ENCODE assay signal across 22 cellular contexts in the genomic region with DNA sequence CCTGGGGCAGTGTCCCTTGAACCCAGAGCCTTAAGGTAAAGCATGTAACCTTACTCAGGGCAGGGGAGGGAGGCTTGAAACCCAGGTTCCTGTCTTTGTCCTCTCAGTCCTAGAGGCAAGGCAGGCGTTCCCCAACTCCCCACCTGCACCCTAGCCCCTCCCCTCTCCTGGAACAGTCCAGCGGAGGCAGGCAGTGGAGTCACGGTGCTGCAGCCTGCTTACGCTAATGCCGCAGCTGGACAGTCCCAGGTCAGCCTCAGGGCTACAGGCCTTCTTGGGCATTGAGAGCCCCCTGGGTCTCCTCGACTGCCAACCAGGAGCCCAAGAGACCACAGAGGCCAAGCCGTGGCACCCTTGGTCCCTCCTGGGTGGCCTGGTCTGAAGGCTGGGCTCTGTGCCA. TPM values are rescaled to one million over a fixed set of nuclear protein-coding genes. Genes with fewer than 3 reads are reported as not detected.
DNase-seq lines count a peak whose midpoint lies in the region; ATAC-seq, FAIRE-seq and TF ChIP-seq lines count a peak whose summit lies in the region.
"Had no signal": no experiment of that assay in that cellular context is flagged by ENCODE, and none has a peak within 500 bp of the region (broad histone marks: within the 10 kb centered on the region; RNA-seq: fewer than 3 reads in every experiment).

No MANE protein-coding gene starts in this region.

- TF ChIP-seq CTCF in natural killer cell (IDR thresholded peaks at IDR 0.05), result no peak
- TF ChIP-seq CTCF in K562 (IDR thresholded peaks at IDR 0.05 in 2 of 3, conservative IDR thresholded peaks at IDR 0.05 in 1 of 3; ENCODE audit: insufficient read depth in 2 of 3, low read depth in 1 of 3, low read length in 3 of 3), result no peak
- no peak for TF ChIP-seq CTCF in H1 (IDR thresholded peaks at IDR 0.05; ENCODE audit: control extremely low read depth in 1 of 3, insufficient read depth in 1 of 3, low read depth in 1 of 3, low read length in 3 of 3)
- no peak for TF ChIP-seq CTCF in osteoblast (IDR thresholded peaks at IDR 0.05; ENCODE audit: extremely low read depth, low read depth, low read length)
- TF ChIP-seq CTCF in OCI-LY7 (conservative IDR thresholded peaks at IDR 0.05; ENCODE audit: low read length), result no peak

- no peak overlapping the region for H4K5ac ChIP-seq in H1 (ENCODE audit: insufficient read length, low read depth, low read length)

- no peak for TF ChIP-seq POLR2A in K562 (conservative IDR thresholded peaks at IDR 0.05)
- no peak for TF ChIP-seq POLR2A in H1 (IDR thresholded peaks at IDR 0.05; ENCODE audit: control extremely low read depth in 1 of 2, low read depth in 2 of 2, low read length in 2 of 2)

- H3K9me3 Mint-ChIP-seq in natural killer cell treated with Interleukin-12 subunit alpha and Interleukin-12 subunit beta and Interleukin-15 and Interleukin-18, amount 100 ng/mL, for 72 hours, result no peaks in the 10 kb centered on the region
- H3K9me3 Mint-ChIP-seq in natural killer cell, result no peaks in the 10 kb centered on the region
- H3K9me3 Mint-ChIP-seq: CD8-positive, alpha-beta T cell; H9; HFFc6 had no signal

- no peak overlapping the region for H2AK5ac ChIP-seq in H1 (ENCODE audit: low read depth, low read length)

- H3K27me3 Mint-ChIP-seq in natural killer cell treated with Interleukin-12 subunit alpha and Interleukin-12 subunit beta and Interleukin-15 and Interleukin-18, amount 100 ng/mL, for 72 hours, result no peaks in the 10 kb centered on the region
- H3K27me3 Mint-ChIP-seq in natural killer cell (ENCODE audit: low read depth in 2 of 2), result no peaks in the 10 kb centered on the region

- peak overlapping the region; percentile 41 to 47 for H3K27ac Mint-ChIP-seq in natural killer cell treated with Interleukin-12 subunit alpha and Interleukin-12 subunit beta and Interleukin-15 and Interleukin-18, amount 100 ng/mL, for 72 hours
- H3K27ac Mint-ChIP-seq in natural killer cell, result no peak overlapping the region
- H3K27ac Mint-ChIP-seq: CD8-positive, alpha-beta T cell; H9; HFFc6 had no signal

- no peak overlapping the region for H3K27ac ChIP-seq in K562 (ENCODE audit: extremely low read depth, low read depth, low read length)
- H3K27ac ChIP-seq in H1 (ENCODE audit: low read depth, low read length), result no peak overlapping the region
- no peak overlapping the region for H3K27ac ChIP-seq in osteoblast (ENCODE audit: low read depth, low read length)
- H3K27ac ChIP-seq in OCI-LY7 (ENCODE audit: low read depth, low read length, poor library complexity, severe bottlenecking), result no peak overlapping the region

- no peak for DNase-seq in natural killer cell treated with Interleukin-12 subunit alpha and Interleukin-12 subunit beta and Interleukin-15 and Interleukin-18, amount 100 ng/mL, for 72 hours (ENCODE audit: low spot score)
- no peak for DNase-seq in natural killer cell
- no peak for DNase-seq in K562 (ENCODE audit: extremely low read depth in 1 of 4, low spot score in 3 of 4)
- DNase-seq in H1 (ENCODE audit: low read depth in 1 of 2, low spot score in 2 of 2), result no peak
- peak; percentile 41 for DNase-seq in osteoblast (ENCODE audit: insufficient read length, low spot score, missing footprints)
- no peak for DNase-seq in stimulated activated naive CD4-positive, alpha-beta T cell (lab: John Stamatoyannopoulos, UW)
- no peak for DNase-seq in dermis blood vessel endothelial cell
- no peak for DNase-seq in OCI-LY7 (ENCODE audit: low spot score)
- DNase-seq: Caco-2; CD4-positive, CD25-positive, alpha-beta regulatory T cell; CD8-positive, alpha-beta T cell; DMS153; DND-41; GOT3; H9; HFFc6 had no signal

- H3K23me2 ChIP-seq in H1 (ENCODE audit: low read depth, low read length), result no peaks in the 10 kb centered on the region

- H2BK20ac ChIP-seq in H1 (ENCODE audit: low read length), result no peak overlapping the region

- H2BK120ac ChIP-seq in H1 (replicated peaks; ENCODE audit: low read depth, low read length), result no peak overlapping the region

- 27% methylated on average over 3 of the region's 7 CpGs for WGBS in K562 (ENCODE audit: insufficient coverage, low coverage, missing lambda C conversion rate)
- WGBS in H1 (ENCODE audit: extremely low coverage in 1 of 2, insufficient coverage in 1 of 2, insufficient read length in 1 of 2, insufficient replicate concordance in 2 of 2, low coverage in 1 of 2, low lambda C conversion rate in 2 of 2, missing lambda C conversion rate in 1 of 2), 2 experiments, result 91% methylated on average over 7 of the region's 7 CpGs; no CpG with 5 or more reads in 1 of the 2 experiments

- no peak overlapping the region for H3K9ac ChIP-seq in K562 (ENCODE audit: insufficient read depth in 1 of 2, low read depth in 2 of 2, low read length in 2 of 2)
- no peak overlapping the region for H3K9ac ChIP-seq in H1 (replicated peaks in 1 of 4; ENCODE audit: extremely low read depth in 1 of 4, low read depth in 3 of 4, low read length in 3 of 4)

- BruUV-seq in K562 (replicated peaks; lab: Mats Ljungman, UMichigan) (no TSS peak), OCI-LY7 (replicated peaks; lab: Mats Ljungman, UMichigan) (no TSS peak)

- intact Hi-C loops in natural killer cell (cut with micrococcal nuclease), result loop anchor here (5.0 kb wide), 1 partner anchor 157 kb away; no protein-coding TSS in a partner anchor
- intact Hi-C loops in K562 (cut with micrococcal nuclease), result no loop called here
- intact Hi-C loops in OCI-LY7 (cut with micrococcal nuclease; ENCODE audit: unreplicated experiment), result loop anchor here (10.0 kb wide), 1 partner anchor 245 kb away; the partner anchor contains the start of gene TTYH2

- no peak overlapping the region for H3K23ac ChIP-seq in H1 (ENCODE audit: insufficient read length)

- H3K4me3 Mint-ChIP-seq in natural killer cell treated with Interleukin-12 subunit alpha and Interleukin-12 subunit beta and Interleukin-15 and Interleukin-18, amount 100 ng/mL, for 72 hours, result no peak overlapping the region
- H3K4me3 Mint-ChIP-seq in natural killer cell, result no peak overlapping the region
- H3K4me3 Mint-ChIP-seq: CD4-positive, CD25-positive, alpha-beta regulatory T cell; CD8-positive, alpha-beta T cell; H9; HFFc6 had no signal

- no peaks in the 10 kb centered on the region for H3K9me3 ChIP-seq in K562 (replicated peaks; ENCODE audit: control insufficient read depth, insufficient read depth, low read depth, low read length)
- H3K9me3 ChIP-seq in H1 (ENCODE audit: insufficient read depth in 2 of 2, low read depth in 1 of 2, low read length in 1 of 2), result no peaks in the 10 kb centered on the region
- H3K9me3 ChIP-seq in osteoblast (ENCODE audit: low read depth, low read length), result no peaks in the 10 kb centered on the region
- H3K9me3 ChIP-seq in OCI-LY7 (ENCODE audit: low read length), result no peaks in the 10 kb centered on the region
- H3K9me3 ChIP-seq: Caco-2 had no signal

- H4K20me1 ChIP-seq in K562 (replicated peaks; ENCODE audit: control insufficient read depth, insufficient read depth, low read length) (no peaks in the 10 kb centered on the region), H1 (replicated peaks in 1 of 2; ENCODE audit: control insufficient read depth in 1 of 2, insufficient read depth in 2 of 2, low read length in 2 of 2) (no peaks in the 10 kb centered on the region), osteoblast (ENCODE audit: insufficient read depth, low read length) (no peaks in the 10 kb centered on the region), OCI-LY7 (ENCODE audit: insufficient read depth, low read length) (no peaks in the 10 kb centered on the region)

- in situ Hi-C loops in K562 (cut with MboI), result no loop called here

- H3K14ac ChIP-seq in H1 (ENCODE audit: insufficient read length), result no peak overlapping the region

- no peak for ATAC-seq in natural killer cell treated with Interleukin-12 subunit alpha and Interleukin-12 subunit beta and Interleukin-15 and Interleukin-18, amount 100 ng/mL, for 72 hours
- ATAC-seq in natural killer cell, result no peak
- no peak for ATAC-seq in K562
- ATAC-seq: CD8-positive, alpha-beta T cell; HCT116 had no signal

- H3K9me2 ChIP-seq in OCI-LY7 (ENCODE audit: insufficient read depth, low read length), result no peaks in the 10 kb centered on the region

- no peaks in the 10 kb centered on the region for H3K79me1 ChIP-seq in H1 (ENCODE audit: low read depth, low read length)

- peak overlapping the region; percentile 72; the same call in 1 of the 2 replicates for H2BK15ac ChIP-seq in H1 (ENCODE audit: low read length)

- peaks cover 20 to 34% of the 10 kb centered on the region in 2 donors for H3K4me1 Mint-ChIP-seq in natural killer cell treated with Interleukin-12 subunit alpha and Interleukin-12 subunit beta and Interleukin-15 and Interleukin-18, amount 100 ng/mL, for 72 hours (ENCODE audit: low read depth in 2 of 2)
- peaks cover 42 to 64% of the 10 kb centered on the region in 2 donors for H3K4me1 Mint-ChIP-seq in natural killer cell

- FAIRE-seq in K562 (lab: Jason Lieb, UNC), result no peak
- FAIRE-seq in H1 (lab: Jason Lieb, UNC), result no peak
- FAIRE-seq: G401.6, GM12892 had no signal

- no peak for TF ChIP-seq RAD21 in K562 (CRISPR knock-in tag; conservative IDR thresholded peaks at IDR 0.05 in 1 of 2, IDR thresholded peaks at IDR 0.05 in 1 of 2)
- no peak for TF ChIP-seq RAD21 in H1 (IDR thresholded peaks at IDR 0.05 in 1 of 2, conservative IDR thresholded peaks at IDR 0.05 in 1 of 2; ENCODE audit: low read depth in 2 of 2, low read length in 2 of 2)

- no peak overlapping the region for H2BK5ac ChIP-seq in H1 (ENCODE audit: low read depth, low read length)

- no peak overlapping the region for H3K18ac ChIP-seq in H1 (ENCODE audit: extremely low read depth, low read length)

- no peak overlapping the region for H3K56ac ChIP-seq in H1 (replicated peaks; ENCODE audit: insufficient read length, low read depth, low read length)

- H3K4me2 ChIP-seq in K562 (ENCODE audit: insufficient read depth, low read length) (no peak overlapping the region), H1 (ENCODE audit: insufficient read depth in 1 of 2, low read depth in 2 of 2, low read length in 2 of 2) (no peak overlapping the region), osteoblast (ENCODE audit: insufficient read depth, low read length) (no peak overlapping the region), OCI-LY7 (ENCODE audit: low read length) (no peak overlapping the region)

- H3K36me3 ChIP-seq in K562 (ENCODE audit: control insufficient read depth, insufficient read depth, low read length) (no peaks in the 10 kb centered on the region), H1 (ENCODE audit: control insufficient read depth in 2 of 4, insufficient read depth in 4 of 4, low read length in 3 of 4) (no peaks in the 10 kb centered on the region), osteoblast (ENCODE audit: insufficient read depth, low read length) (no peaks in the 10 kb centered on the region), OCI-LY7 (ENCODE audit: insufficient read depth, low read length) (no peaks in the 10 kb centered on the region)

- H4K91ac ChIP-seq in H1 (replicated peaks; ENCODE audit: insufficient read length, low read length), result no peak overlapping the region

- H3K9me1 ChIP-seq in K562 (ENCODE audit: control insufficient read depth, insufficient read depth, low read length), result no peaks in the 10 kb centered on the region

- POLR2A ChIA-PET in K562 (lab: Yijun Ruan, JAX), result interaction anchor here (1.2 kb wide), 1 partner anchor 17 kb away, joined by 3 read pairs; no protein-coding TSS in a partner anchor
- POLR2A ChIA-PET in H1 (lab: Charles Lee; ENCODE audit: partially characterized antibody), result no interaction called here
- POLR2A ChIA-PET in OCI-LY7 (lab: Charles Lee), result no interaction called here

- no peak for TF ChIP-seq EP300 in K562 (IDR thresholded peaks at IDR 0.05; ENCODE audit: low read length)
- TF ChIP-seq EP300 in H1 (IDR thresholded peaks at IDR 0.05; ENCODE audit: borderline replicate concordance in 1 of 2, low read depth in 2 of 2, low read length in 2 of 2), result no peak

- H3K4me1 ChIP-seq in K562 (replicated peaks in 1 of 2; ENCODE audit: control insufficient read depth in 2 of 2, insufficient read depth in 2 of 2, low read length in 2 of 2) (peaks cover 22 to 28% of the 10 kb centered on the region in 2 experiments), H1 (replicated peaks in 1 of 4; ENCODE audit: control insufficient read depth in 3 of 4, insufficient read depth in 4 of 4, low read length in 3 of 4) (peaks cover 3 to 14% (median 11%) of the 10 kb centered on the region in 4 experiments), osteoblast (ENCODE audit: insufficient read depth, low read length) (no peaks in the 10 kb centered on the region), OCI-LY7 (ENCODE audit: insufficient read depth, low read length, poor library complexity, severe bottlenecking) (peaks cover 44% of the 10 kb centered on the region)

- H3K27me3 ChIP-seq in K562 (ENCODE audit: control insufficient read depth in 2 of 2, insufficient read depth in 2 of 2, low read length in 2 of 2) (peaks cover 0 to 6% of the 10 kb centered on the region in 2 experiments; a peak in 2 of 5 replicates), H1 (replicated peaks in 1 of 4; ENCODE audit: control insufficient read depth in 3 of 4, extremely low read depth in 1 of 4, insufficient read depth in 3 of 4, low read length in 3 of 4) (no peaks in the 10 kb centered on the region; a peak in 1 of 7 replicates), osteoblast (ENCODE audit: insufficient read depth, low read length) (no peaks in the 10 kb centered on the region)

- H2BK12ac ChIP-seq in H1 (ENCODE audit: low read depth, low read length), result no peak overlapping the region

- no peaks in the 10 kb centered on the region for H3K79me2 ChIP-seq in K562 (ENCODE audit: control insufficient read depth, insufficient read depth, low read length)
- no peaks in the 10 kb centered on the region for H3K79me2 ChIP-seq in H1 (ENCODE audit: control insufficient read depth in 1 of 2, insufficient read depth in 2 of 2, low read length in 2 of 2)
- H3K79me2 ChIP-seq in osteoblast (ENCODE audit: insufficient read depth, low read length), result no peaks in the 10 kb centered on the region
- no peaks in the 10 kb centered on the region for H3K79me2 ChIP-seq in OCI-LY7 (ENCODE audit: insufficient read depth, low read depth, low read length)

- H4K8ac ChIP-seq in H1 (ENCODE audit: extremely low read depth, insufficient read depth, low read length), result no peak overlapping the region

- no peak overlapping the region for H3K4me3 ChIP-seq in K562
- no peak overlapping the region for H3K4me3 ChIP-seq in H1 (ENCODE audit: extremely low read depth in 1 of 4, insufficient read depth in 2 of 4, low read depth in 3 of 4, low read length in 4 of 4)
- no peak overlapping the region for H3K4me3 ChIP-seq in osteoblast (ENCODE audit: insufficient read depth, low read length)
- H3K4me3 ChIP-seq in OCI-LY7 (ENCODE audit: low read depth, low read length, poor library complexity, severe bottlenecking), result no peak overlapping the region

- H3K4ac ChIP-seq in H1 (replicated peaks; ENCODE audit: insufficient read length, low read depth, low read length), result no peak overlapping the region

- no peaks in the 10 kb centered on the region for H3K36me3 Mint-ChIP-seq in natural killer cell treated with Interleukin-12 subunit alpha and Interleukin-12 subunit beta and Interleukin-15 and Interleukin-18, amount 100 ng/mL, for 72 hours
- no peaks in the 10 kb centered on the region for H3K36me3 Mint-ChIP-seq in natural killer cell
- H3K36me3 Mint-ChIP-seq: CD4-positive, CD25-positive, alpha-beta regulatory T cell; CD8-positive, alpha-beta T cell had no signal

- H2AFZ ChIP-seq in K562 (ENCODE audit: low read depth, low read length), result no peak overlapping the region
- H2AFZ ChIP-seq in H1 (ENCODE audit: low read length), result no peak overlapping the region
- H2AFZ ChIP-seq in osteoblast (ENCODE audit: low read length), result no peak overlapping the region
- H2AFZ ChIP-seq in OCI-LY7 (ENCODE audit: low read length), result no peak overlapping the region

- CTCF ChIA-PET in K562 (lab: Yijun Ruan, JAX; ENCODE audit: low intra/inter-chr PET ratio) (interaction anchor here (0.6 kb wide), 1 partner anchor 34 kb away, joined by 3 read pairs; no protein-coding TSS in a partner anchor), H1 (lab: Charles Lee; ENCODE audit: partially characterized antibody) (interaction anchor here (0.7 to 8.2 kb wide), 9 partner anchors 15 to 175 kb away, joined by 3 to 93 read pairs (median 4); no protein-coding TSS in a partner anchor), OCI-LY7 (lab: Charles Lee; ENCODE audit: unreplicated experiment) (no interaction called here)

RNA-seq across cellular contexts. Expression of gene CD300A, which starts 6.8 kb away (rescaled TPM):
- 10 to 100 TPM; 17.6 to 43.7 TPM for total RNA-seq in natural killer cell treated with Interleukin-12 subunit alpha and Interleukin-12 subunit beta and Interleukin-15 and Interleukin-18, amount 100 ng/mL, for 72 hours
- total RNA-seq in natural killer cell, result 100 to 1,000 TPM; 287 to 370 (median 295) TPM
- 0.51 and 0.56 TPM in 2 replicates for total RNA-seq in K562 (2011; cell fraction: chromatin; rRNA removed; ENCODE audit: low replicate concordance)
- 0.39 and 0.67 TPM in 2 replicates for total RNA-seq in K562 (2011; cell fraction: nucleolus; rRNA removed)
- total RNA-seq in K562 (2011; cell fraction: nucleoplasm; rRNA removed), result 0.44 and 0.92 TPM in 2 replicates
- total RNA-seq in K562 (2014; rRNA removed), result 0.23 and 0.49 TPM in 2 replicates
- 0.22 and 0.29 TPM in 2 replicates for total RNA-seq in K562 (2014; rRNA removed; fragmentation: Illumina TruSeq; extraction: Trizol)
- total RNA-seq in K562 (2015; rRNA removed; fragmentation: Illumina TruSeq; extraction: Trizol), result 0.76 and 0.79 TPM in 2 replicates
- 0.36 and 0.44 TPM in 2 replicates for total RNA-seq in K562 (2021)
- 1.7 and 19.7 TPM in 2 replicates for polyA plus RNA-seq in K562 (2011; rRNA removed)
- polyA plus RNA-seq in K562 (2011; cell fraction: cytosol; rRNA removed), result 1.4 and 20.9 TPM in 2 replicates
- 1.1 and 15.8 TPM in 2 replicates for polyA plus RNA-seq in K562 (2011; cell fraction: nucleus; rRNA removed)
- polyA plus RNA-seq in K562 (2012), result 2.3 and 9.5 TPM in 2 replicates
- polyA plus RNA-seq in K562 (2014; fragmentation: Illumina TruSeq; extraction: Trizol), result 0.39 and 0.50 TPM in 2 replicates
- polyA plus RNA-seq in K562 (2014; fragmentation: Nextera tagmentation; extraction: Ambion mirVana), result under 1 TPM in 1 of 2 experiments, not detected in 1; 0.21 TPM
- 0.26 and 0.50 TPM in 2 replicates for polyA plus RNA-seq in K562 (2014; rRNA removed)
- polyA minus RNA-seq in K562 (2011; rRNA and poly(A)+ RNA removed), result 0.60 and 6.1 TPM in 2 replicates
- 5.7 TPM in 1 of 2 replicates, not detected in the other for polyA minus RNA-seq in K562 (2011; cell fraction: cytosol; rRNA and poly(A)+ RNA removed)
- polyA minus RNA-seq in K562 (2011; cell fraction: nucleus; rRNA and poly(A)+ RNA removed), result 5.3 TPM in 1 of 2 replicates, not detected in the other
- total RNA-seq in H1 (2021; fragmentation: NEBNext Ultra II Directional; extraction: Animal tissue kit (Norgen Biotek cat#: 25700)), result 0.46 and 0.52 TPM in 2 replicates
- 1.3 and 1.6 TPM in 2 replicates for polyA plus RNA-seq in H1 (2011; rRNA removed)
- 1.5 TPM for polyA plus RNA-seq in H1 (2011; cell fraction: cytosol; rRNA removed)
- 2.0 TPM for polyA plus RNA-seq in H1 (2011; cell fraction: nucleus; rRNA removed)
- 0.75 to 2.2 TPM (median 1.1 TPM) in 4 replicates for polyA plus RNA-seq in H1 (2012, experiment 1 of 2)
- 0.81 TPM for polyA plus RNA-seq in H1 (2012, experiment 2 of 2)
- 1.2 TPM for polyA plus RNA-seq in H1 (2013, experiment 1 of 2)
- 1.2 TPM for polyA plus RNA-seq in H1 (2013, experiment 2 of 2)
- 1.2 and 1.8 TPM in 2 replicates for polyA minus RNA-seq in H1 (2011; rRNA and poly(A)+ RNA removed)
- polyA minus RNA-seq in H1 (2011; cell fraction: cytosol; rRNA and poly(A)+ RNA removed), result not detected
- 0.30 TPM for polyA minus RNA-seq in H1 (2011; cell fraction: nucleus; rRNA and poly(A)+ RNA removed)
- total RNA-seq in osteoblast, result not detected in 2 replicates
- not detected in 2 replicates for total RNA-seq in dermis blood vessel endothelial cell
- 6.7 and 7.4 TPM in 2 replicates for total RNA-seq in OCI-LY7 (2014; rRNA removed; shearing (Covaris generic))
- total RNA-seq in OCI-LY7 (2022), result 1.8 and 3.5 TPM in 2 replicates
- total RNA-seq: A172, A673, Caco-2, H9, HFFc6 had no signal
- polyA plus RNA-seq: BJ had no signal

RNA-seq across cellular contexts. Expression of gene GPRC5C, which starts 27.7 kb away (rescaled TPM):
- under 1 TPM in 1 of 2 donors, not detected in 1; 0.25 TPM for total RNA-seq in natural killer cell treated with Interleukin-12 subunit alpha and Interleukin-12 subunit beta and Interleukin-15 and Interleukin-18, amount 100 ng/mL, for 72 hours
- total RNA-seq in natural killer cell (under 1 TPM; 0.26 to 0.60 (median 0.29) TPM), K562 (2014; rRNA removed) (6.5 and 7.6 TPM in 2 replicates), K562 (2014; rRNA removed; fragmentation: Illumina TruSeq; extraction: Trizol) (1.1 and 1.6 TPM in 2 replicates), K562 (2015; rRNA removed; fragmentation: Illumina TruSeq; extraction: Trizol) (4.1 and 4.4 TPM in 2 replicates), K562 (2021) (6.4 and 7.8 TPM in 2 replicates), osteoblast (2.9 and 6.8 TPM in 2 replicates), dermis blood vessel endothelial cell (1.8 and 2.0 TPM in 2 replicates), OCI-LY7 (2022) (1.1 and 2.0 TPM in 2 replicates)
- 2.8 and 8.7 TPM in 2 replicates for total RNA-seq in K562 (2011; cell fraction: chromatin; rRNA removed; ENCODE audit: low replicate concordance)
- 8.9 and 15.5 TPM in 2 replicates for total RNA-seq in K562 (2011; cell fraction: nucleolus; rRNA removed)
- total RNA-seq in K562 (2011; cell fraction: nucleoplasm; rRNA removed), result 4.5 and 7.9 TPM in 2 replicates
- polyA plus RNA-seq in K562 (2011; rRNA removed) (9.0 and 85.5 TPM in 2 replicates), K562 (2014; fragmentation: Illumina TruSeq; extraction: Trizol) (2.1 and 4.1 TPM in 2 replicates), K562 (2014; fragmentation: Nextera tagmentation; extraction: Ambion mirVana) (under 1 TPM; 0.28 to 0.41 TPM), K562 (2014; rRNA removed) (5.9 and 9.6 TPM in 2 replicates), H1 (2011; rRNA removed) (55.8 and 58.7 TPM in 2 replicates)
- polyA plus RNA-seq in K562 (2011; cell fraction: cytosol; rRNA removed), result 26.1 and 77.2 TPM in 2 replicates
- polyA plus RNA-seq in K562 (2011; cell fraction: nucleus; rRNA removed), result 13.3 and 92.4 TPM in 2 replicates
- 8.7 and 24.4 TPM in 2 replicates for polyA plus RNA-seq in K562 (2012)
- 4.1 and 15.3 TPM in 2 replicates for polyA minus RNA-seq in K562 (2011; rRNA and poly(A)+ RNA removed)
- 7.9 and 36.4 TPM in 2 replicates for polyA minus RNA-seq in K562 (2011; cell fraction: cytosol; rRNA and poly(A)+ RNA removed)
- 4.0 and 28.7 TPM in 2 replicates for polyA minus RNA-seq in K562 (2011; cell fraction: nucleus; rRNA and poly(A)+ RNA removed)
- 17.1 and 18.3 TPM in 2 replicates for total RNA-seq in H1 (2021; fragmentation: NEBNext Ultra II Directional; extraction: Animal tissue kit (Norgen Biotek cat#: 25700))
- 47.4 TPM for polyA plus RNA-seq in H1 (2011; cell fraction: cytosol; rRNA removed)
- polyA plus RNA-seq in H1 (2011; cell fraction: nucleus; rRNA removed), result 60.7 TPM
- 8.3 to 26.4 TPM (median 23.9 TPM) in 4 replicates for polyA plus RNA-seq in H1 (2012, experiment 1 of 2)
- polyA plus RNA-seq in H1 (2012, experiment 2 of 2), result 21.0 TPM
- polyA plus RNA-seq in H1 (2013, experiment 1 of 2), result 21.4 TPM
- 20.6 TPM for polyA plus RNA-seq in H1 (2013, experiment 2 of 2)
- 23.1 and 27.5 TPM in 2 replicates for polyA minus RNA-seq in H1 (2011; rRNA and poly(A)+ RNA removed)
- 29.0 TPM for polyA minus RNA-seq in H1 (2011; cell fraction: cytosol; rRNA and poly(A)+ RNA removed)
- polyA minus RNA-seq in H1 (2011; cell fraction: nucleus; rRNA and poly(A)+ RNA removed), result 19.2 TPM
- total RNA-seq in OCI-LY7 (2014; rRNA removed; shearing (Covaris generic)), result 9.4 and 19.5 TPM in 2 replicates
- total RNA-seq: A673; CD4-positive, CD25-positive, alpha-beta regulatory T cell; HFFc6 had no signal
- polyA plus RNA-seq: CD4-positive, CD25-positive, alpha-beta regulatory T cell had no signal

Comparison
In these comparisons a context has a peak if more than half of its experiments do, and no peak if none do; other contexts are left out.
1. H3K27ac Mint-ChIP-seq: peak in natural killer cell treated with Interleukin-12 subunit alpha and Interleukin-12 subunit beta and Interleukin-15 and Interleukin-18, amount 100 ng/mL, for 72 hours (2 of 2); none in natural killer cell (0 of 2).
2. RNA of gene CD300A, which starts 6.8 kb away (total RNA-seq): 287 to 370 TPM in natural killer cell; 17.6 to 43.7 TPM in natural killer cell treated with Interleukin-12 subunit alpha and Interleukin-12 subunit beta and Interleukin-15 and Interleukin-18, amount 100 ng/mL, for 72 hours, 1.8 to 7.4 TPM in OCI-LY7, 0.46 to 0.52 TPM in H1, 0.22 to 0.92 TPM in K562, not detected in osteoblast and not detected in dermis blood vessel endothelial cell; every median in the first group is over 4 times any median in the second.